In genomic region chr1:67748147-67748546, GRCh38 we compare ENCODE assay signal across 14 cellular contexts.
DNase-seq lines count a peak whose midpoint lies in the region; ATAC-seq and TF ChIP-seq lines count a peak whose summit lies in the region.
"Had no signal": no experiment of that assay in that cellular context is flagged by ENCODE, and none has a peak within 500 bp of the region (broad histone marks: within the 10 kb centered on the region; RNA-seq: fewer than 3 reads in every experiment).

No MANE protein-coding gene starts in this region.

- H3K36me3 ChIP-seq in Caco-2 (ENCODE audit: control insufficient read depth, insufficient read depth, low read length) = no peaks in the 10 kb centered on the region
- no peaks in the 10 kb centered on the region for H3K36me3 ChIP-seq in SJCRH30
- no peaks in the 10 kb centered on the region for H3K36me3 ChIP-seq in iPS-20b (ENCODE audit: insufficient read depth, low read depth, low read length)
- H3K36me3 ChIP-seq in skeletal muscle satellite cell (ENCODE audit: insufficient read depth, low read length) = no peaks in the 10 kb centered on the region

- H3K9ac ChIP-seq in iPS-20b (ENCODE audit: low read depth, low read length) = peak overlapping the region; percentile 5; the same call in 1 of the 2 replicates
- peak overlapping the region; percentile 82 for H3K9ac ChIP-seq in skeletal muscle satellite cell (ENCODE audit: low read depth, low read length)

- no peaks in the 10 kb centered on the region for H3K9me3 Mint-ChIP-seq in Caco-2 (ENCODE audit: unreplicated experiment)
- no peaks in the 10 kb centered on the region for H3K9me3 Mint-ChIP-seq in stimulated activated naive CD8-positive, alpha-beta T cell treated with anti-CD3 and anti-CD28 coated beads, Interleukin-15, amount 100 ng/mL, for 72 hours

- intact Hi-C loops in Caco-2 (cut with micrococcal nuclease; ENCODE audit: unreplicated experiment) = loop anchor here (2.0 to 5.0 kb wide), 4 partner anchors 47 to 216 kb away; partner anchors contain the start of gene GADD45A

- H3K4me3 Mint-ChIP-seq in Caco-2 (ENCODE audit: unreplicated experiment) = peak overlapping the region; percentile 69
- no peak overlapping the region for H3K4me3 Mint-ChIP-seq in stimulated activated naive CD8-positive, alpha-beta T cell treated with anti-CD3 and anti-CD28 coated beads, Interleukin-15, amount 100 ng/mL, for 72 hours

- H3K4me1 Mint-ChIP-seq in Caco-2 (ENCODE audit: low read depth, unreplicated experiment) = peaks cover 33% of the 10 kb centered on the region
- peaks cover 31% of the 10 kb centered on the region for H3K4me1 Mint-ChIP-seq in stimulated activated naive CD8-positive, alpha-beta T cell treated with anti-CD3 and anti-CD28 coated beads, Interleukin-15, amount 100 ng/mL, for 72 hours

- DNase-seq in Caco-2 (no peak), SJCRH30 (no peak), NCI-H2196 treated with DMSO at 0.1 percent for 48 hours (lab: John Stamatoyannopoulos, UW; ENCODE audit: unreplicated experiment) (no peak)
- no peak for DNase-seq in stimulated activated CD4-positive, alpha-beta T cell treated with anti-CD3 and anti-CD28 coated beads, Interleukin-12 subunit alpha, Interleukin-12 subunit beta, amount 100 ng/mL, for 4 hours
- no peak for DNase-seq in stimulated activated naive CD8-positive, alpha-beta T cell treated with anti-CD3 and anti-CD28 coated beads, Interleukin-15, amount 100 ng/mL, for 72 hours
- DNase-seq: activated T-cell treated with anti-CD3 and anti-CD28 coated beads, Interleukin-2, amount 50 U/mL, for 1 hour; cerebellar nuclear complex; head of caudate nucleus; Karpas-422; NCI-H524; T-helper 2 cell had no signal

- peaks cover 14% of the 10 kb centered on the region for H3K36me3 Mint-ChIP-seq in Caco-2 (ENCODE audit: insufficient read depth, unreplicated experiment)

- TSS peak; percentile 41 for BruUV-seq in Caco-2 (replicated peaks; lab: Mats Ljungman, UMichigan)

- POLR2A ChIA-PET in Caco-2 (lab: Charles Lee) = no interaction called here

- H3K27me3 Mint-ChIP-seq in Caco-2 (ENCODE audit: insufficient read depth, unreplicated experiment) = no peaks in the 10 kb centered on the region
- H3K27me3 Mint-ChIP-seq in stimulated activated naive CD8-positive, alpha-beta T cell treated with anti-CD3 and anti-CD28 coated beads, Interleukin-15, amount 100 ng/mL, for 72 hours = peaks cover 21% of the 10 kb centered on the region

- peak overlapping the region; percentile 0; the same call in 1 of the 2 replicates for H3K27ac ChIP-seq in SJCRH30
- H3K27ac ChIP-seq in iPS-20b (ENCODE audit: low read length) = no peak overlapping the region

- no peak for ATAC-seq in HG02840 (IDR thresholded peaks at IDR 0.05; ENCODE audit: low FRiP score, unreplicated experiment)
- ATAC-seq in stimulated activated naive CD8-positive, alpha-beta T cell treated with anti-CD3 and anti-CD28 coated beads, Interleukin-15, amount 100 ng/mL, for 72 hours = no peak

- H3K4me3 ChIP-seq in Caco-2 (ENCODE audit: low read depth, low read length) (peak overlapping the region; percentile 9), SJCRH30 (no peak overlapping the region), iPS-20b (ENCODE audit: low read length) (peak overlapping the region; percentile 28; the same call in 1 of the 2 replicates), skeletal muscle satellite cell (ENCODE audit: low read length) (peak overlapping the region; percentile 54)

- peak overlapping the region; percentile 69 for H3K27ac Mint-ChIP-seq in Caco-2 (ENCODE audit: unreplicated experiment)
- no peak overlapping the region for H3K27ac Mint-ChIP-seq in stimulated activated naive CD8-positive, alpha-beta T cell treated with anti-CD3 and anti-CD28 coated beads, Interleukin-15, amount 100 ng/mL, for 72 hours

- no peaks in the 10 kb centered on the region for H3K27me3 ChIP-seq in Caco-2 (replicated peaks; ENCODE audit: control insufficient read depth, insufficient read depth, low read length)
- H3K27me3 ChIP-seq in SJCRH30 = no peaks in the 10 kb centered on the region
- no peaks in the 10 kb centered on the region; the same call in 1 of the 2 replicates for H3K27me3 ChIP-seq in iPS-20b (ENCODE audit: insufficient read depth, low read length)
- no peaks in the 10 kb centered on the region for H3K27me3 ChIP-seq in skeletal muscle satellite cell (ENCODE audit: control insufficient read depth, insufficient read depth, low read length)

- CTCF ChIA-PET in Caco-2 (lab: Charles Lee) = interaction anchor here (0.9 kb wide), 1 partner anchor 187 kb away, joined by 3 read pairs; no protein-coding TSS in a partner anchor

- TF ChIP-seq CTCF in Caco-2 (IDR thresholded peaks at IDR 0.05; ENCODE audit: insufficient read depth in 1 of 2, low read depth in 1 of 2, low read length in 1 of 2, severe bottlenecking in 1 of 2, unreplicated experiment in 1 of 2) = no peak

- peaks cover 84% of the 10 kb centered on the region for H3K4me1 ChIP-seq in Caco-2
- peaks cover 52% of the 10 kb centered on the region for H3K4me1 ChIP-seq in SJCRH30
- peaks cover 71% of the 10 kb centered on the region for H3K4me1 ChIP-seq in iPS-20b (ENCODE audit: insufficient read depth, low read length)
- H3K4me1 ChIP-seq in skeletal muscle satellite cell (ENCODE audit: control insufficient read depth, insufficient read depth, low read length) = peaks cover 73% of the 10 kb centered on the region

- H3K9me3 ChIP-seq in Caco-2 (no peaks in the 10 kb centered on the region), SJCRH30 (replicated peaks) (no peaks in the 10 kb centered on the region), iPS-20b (ENCODE audit: insufficient read depth, low read depth, low read length) (no peaks in the 10 kb centered on the region), skeletal muscle satellite cell (replicated peaks; ENCODE audit: low read length) (no peaks in the 10 kb centered on the region)

- peak overlapping the region; percentile 82 for H3K4me2 ChIP-seq in skeletal muscle satellite cell (ENCODE audit: low read length)
